Comparison of ENCODE assay signal across 9 cellular contexts in genomic region chr1:25247829-25248754, GRCh38. TPM values are rescaled to one million over a fixed set of nuclear protein-coding genes. Genes with fewer than 3 reads are reported as not detected.
DNase-seq lines count a peak whose midpoint lies in the region; ATAC-seq and TF ChIP-seq lines count a peak whose summit lies in the region.
"Had no signal": no experiment of that assay in that cellular context is flagged by ENCODE, and none has a peak within 500 bp of the region (broad histone marks: within the 10 kb centered on the region; RNA-seq: fewer than 3 reads in every experiment).

No MANE protein-coding gene starts in this region.

- TF ChIP-seq CTCF in Peyer's patch (IDR thresholded peaks at IDR 0.05) (peak in 1 of 6 experiments; percentile 19), fibroblast of pulmonary artery (IDR thresholded peaks at IDR 0.05; ENCODE audit: low read length, missing control alignments) (no peak)

- H3K27ac ChIP-seq in BLaER1 treated with 17β-estradiol and CSF1 and Interleukin-3, amounts not matched to agents 10 nM and 100 nM: peak overlapping the region; percentile 64 to 99 (median 97)
- H3K27ac ChIP-seq in Peyer's patch: peak overlapping the region; percentile 94 to 99 (median 99)

- ATAC-seq in GM21528 (IDR thresholded peaks at IDR 0.05; ENCODE audit: low FRiP score, unreplicated experiment): peak; percentile 40
- no peak for ATAC-seq in GM19467 (IDR thresholded peaks at IDR 0.05; ENCODE audit: unreplicated experiment)

- H3K9me3 ChIP-seq in BLaER1 treated with 17β-estradiol and CSF1 and Interleukin-3, amounts not matched to agents 10 nM and 100 nM (replicated peaks in 1 of 11): no peaks in the 10 kb centered on the region
- H3K9me3 ChIP-seq in Peyer's patch: no peaks in the 10 kb centered on the region
- no peaks in the 10 kb centered on the region for H3K9me3 ChIP-seq in skeletal muscle satellite cell (replicated peaks; ENCODE audit: low read length)

- no peak for TF ChIP-seq POLR2A in Peyer's patch (IDR thresholded peaks at IDR 0.05)

- H3K27me3 ChIP-seq in BLaER1 treated with 17β-estradiol and CSF1 and Interleukin-3, amounts not matched to agents 10 nM and 100 nM: no peaks in the 10 kb centered on the region
- no peaks in the 10 kb centered on the region for H3K27me3 ChIP-seq in Peyer's patch
- no peaks in the 10 kb centered on the region for H3K27me3 ChIP-seq in skeletal muscle satellite cell (ENCODE audit: control insufficient read depth, insufficient read depth, low read length)

- H3K9ac ChIP-seq in BLaER1 treated with 17β-estradiol and CSF1 and Interleukin-3, amounts not matched to agents 10 nM and 100 nM: peak overlapping the region; percentile 91 to 99 (median 97)
- peak overlapping the region; percentile 99 for H3K9ac ChIP-seq in skeletal muscle satellite cell (ENCODE audit: low read depth, low read length)

- H3K4me3 ChIP-seq in BLaER1 treated with 17β-estradiol and CSF1 and Interleukin-3, amounts not matched to agents 10 nM and 100 nM: peak overlapping the region; percentile 84 to 100 (median 95)
- peak overlapping the region; percentile 72 to 97 (median 88) for H3K4me3 ChIP-seq in Peyer's patch
- peak overlapping the region; percentile 74 for H3K4me3 ChIP-seq in fibroblast of pulmonary artery (replicated peaks; ENCODE audit: low read depth, low read length)
- peak overlapping the region; percentile 88 for H3K4me3 ChIP-seq in skeletal muscle satellite cell (ENCODE audit: low read length)

- H3K4me1 ChIP-seq in BLaER1 treated with 17β-estradiol and CSF1 and Interleukin-3, amounts not matched to agents 10 nM and 100 nM: peaks cover 28 to 36% (median 30%) of the 10 kb centered on the region in 10 experiments
- H3K4me1 ChIP-seq in Peyer's patch (peaks cover 0 to 35% (median 2%) of the 10 kb centered on the region in 4 donors), skeletal muscle satellite cell (ENCODE audit: control insufficient read depth, insufficient read depth, low read length) (peaks cover 23% of the 10 kb centered on the region)

- H4K20me1 ChIP-seq in BLaER1 treated with 17β-estradiol and CSF1 and Interleukin-3, amounts not matched to agents 10 nM and 100 nM: peaks cover 38 to 42% (median 40%) of the 10 kb centered on the region in 11 experiments

- H3K36me3 ChIP-seq in BLaER1 treated with 17β-estradiol and CSF1 and Interleukin-3, amounts not matched to agents 10 nM and 100 nM: peaks cover 34 to 37% (median 36%) of the 10 kb centered on the region in 11 experiments
- H3K36me3 ChIP-seq in Peyer's patch (peaks cover 0 to 33% (median 0%) of the 10 kb centered on the region in 3 donors), skeletal muscle satellite cell (ENCODE audit: insufficient read depth, low read length) (peaks cover 37% of the 10 kb centered on the region)

- no peak for DNase-seq in Peyer's patch
- DNase-seq in fibroblast of pulmonary artery (ENCODE audit: low read depth): no peak
- DNase-seq in SHP77 treated with DMSO at 0.1 percent for 48 hours (lab: John Stamatoyannopoulos, UW): no peak
- DNase-seq in mucosa of gallbladder (ENCODE audit: low spot score): no peak

- H3K4me2 ChIP-seq in BLaER1 treated with 17β-estradiol and CSF1 and Interleukin-3, amounts not matched to agents 10 nM and 100 nM: peak overlapping the region; percentile 77 to 96 (median 85)
- peak overlapping the region; percentile 97 for H3K4me2 ChIP-seq in skeletal muscle satellite cell (ENCODE audit: low read length)

RNA-seq across cellular contexts. Expression of gene RSRP1, which starts 0.8 kb away (rescaled TPM):
- total RNA-seq in Peyer's patch (100 to 1,000 TPM; 229 to 358 (median 274) TPM), mucosa of gallbladder (192 TPM)
- 89.8 and 100 TPM in 2 replicates for total RNA-seq in skeletal muscle satellite cell (2012; rRNA removed)

RNA-seq across cellular contexts. Expression of gene SYF2, which starts 15.8 kb away (rescaled TPM):
- total RNA-seq in Peyer's patch: 10 to 100 TPM; 24.8 to 45.7 (median 30.9) TPM
- total RNA-seq in skeletal muscle satellite cell (2012; rRNA removed): 24.2 and 31.4 TPM in 2 replicates
- 54.9 TPM for total RNA-seq in mucosa of gallbladder

RNA-seq across cellular contexts. Expression of gene RHD, which starts 24.2 kb away (rescaled TPM):
- total RNA-seq in Peyer's patch (not detected), mucosa of gallbladder (not detected)
- total RNA-seq in skeletal muscle satellite cell (2012; rRNA removed): not detected in 2 replicates
- total RNA-seq: NCI-H460 had no signal
